ENCODE assay signal across 8 cellular contexts in the genomic region with DNA sequence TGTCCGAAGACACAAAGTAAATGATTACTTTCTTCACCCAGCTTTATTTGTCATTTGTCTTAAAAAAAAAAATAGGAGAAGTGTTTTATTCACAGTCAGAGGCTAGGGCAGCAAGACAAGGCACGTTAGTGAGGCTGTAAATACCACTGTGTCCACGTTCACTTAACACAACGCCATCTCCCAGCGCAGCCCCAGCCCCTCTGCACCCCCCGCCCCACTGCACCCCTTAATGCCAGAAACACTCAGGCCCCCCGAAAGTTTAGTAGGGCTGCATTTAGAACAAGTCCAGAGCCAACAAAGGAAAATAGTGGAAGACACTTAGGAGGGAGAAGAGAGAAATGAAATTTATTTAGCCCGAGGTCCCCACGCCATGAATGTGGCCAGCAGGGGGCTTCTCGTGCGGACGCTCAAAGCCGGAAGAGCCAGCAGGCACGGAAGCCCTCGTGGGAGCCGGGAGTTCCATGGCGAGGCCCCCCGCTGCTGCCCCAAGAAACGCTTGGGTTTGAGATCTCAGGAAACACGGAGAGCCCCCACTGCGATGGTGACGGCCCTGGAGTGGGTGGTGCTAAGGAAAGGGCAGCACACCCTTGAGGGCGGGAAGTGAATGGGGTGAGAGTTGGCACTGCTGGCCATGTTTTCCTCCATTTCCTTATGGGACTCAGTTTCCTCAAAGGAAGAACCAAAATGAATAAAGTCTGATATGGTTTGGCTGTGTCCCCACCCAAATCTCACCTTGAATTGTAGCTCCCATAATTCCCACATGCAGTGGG. TPM values are rescaled to one million over a fixed set of nuclear protein-coding genes. Genes with fewer than 3 reads are reported as not detected.
DNase-seq lines count a peak whose midpoint lies in the region; ATAC-seq and TF ChIP-seq lines count a peak whose summit lies in the region.

No MANE protein-coding gene starts in this region.

- H3K4me3 ChIP-seq in left ventricle myocardium inferior (peak overlapping the region; percentile 62), rectal smooth muscle tissue (ENCODE audit: low read length) (peak overlapping the region; percentile 67)

- CTCF ChIA-PET in Calu3 (lab: Charles Lee) = interaction anchor here (0.7 to 2.1 kb wide), 9 partner anchors 9 to 398 kb away, joined by 3 to 34 read pairs (median 5); a partner anchor contains a TSS

- DNase-seq in Calu3 (peak; percentile 75), amniotic stem cell (lab: John Stamatoyannopoulos, UW) (peak; percentile 34), left ventricle myocardium inferior (peak; percentile 71)

- no peaks in the 10 kb centered on the region for H3K27me3 Mint-ChIP-seq in Calu3 (ENCODE audit: unreplicated experiment)

- no peaks in the 10 kb centered on the region for H3K36me3 ChIP-seq in left ventricle myocardium inferior
- no peaks in the 10 kb centered on the region for H3K36me3 ChIP-seq in rectal smooth muscle tissue (ENCODE audit: control insufficient read depth, insufficient read depth, low read length)

- H3K4me1 ChIP-seq in left ventricle myocardium inferior (peaks cover 15% of the 10 kb centered on the region), rectal smooth muscle tissue (ENCODE audit: control insufficient read depth, insufficient read depth, low read length) (peaks cover 3% of the 10 kb centered on the region)

- no TSS peak for BruUV-seq in Calu3 (replicated peaks; lab: Mats Ljungman, UMichigan)

- ATAC-seq in HG03571 (IDR thresholded peaks at IDR 0.05; ENCODE audit: unreplicated experiment) = peak; percentile 13
- peak; percentile 93 for ATAC-seq in SK-N-SH treated with all-trans-retinoic acid at 6 μM for 48 hours
- no peak for ATAC-seq in GM18873 (IDR thresholded peaks at IDR 0.05; ENCODE audit: low FRiP score, unreplicated experiment)
- ATAC-seq in GM21515 (IDR thresholded peaks at IDR 0.05; ENCODE audit: unreplicated experiment) = no peak

- peak overlapping the region; percentile 57 for H3K4me3 Mint-ChIP-seq in Calu3 (ENCODE audit: low read depth, unreplicated experiment)

- no peak overlapping the region for H3K9ac ChIP-seq in rectal smooth muscle tissue (ENCODE audit: low read length)

- H3K27me3 ChIP-seq in left ventricle myocardium inferior (ENCODE audit: low read depth) = no peaks in the 10 kb centered on the region
- H3K27me3 ChIP-seq in rectal smooth muscle tissue (ENCODE audit: control insufficient read depth, insufficient read depth, low read length) = no peaks in the 10 kb centered on the region

- intact Hi-C loops in Calu3 (cut with micrococcal nuclease; ENCODE audit: unreplicated experiment) (loop anchor here (1.0 to 5.0 kb wide), 5 partner anchors 72 to 396 kb away; no protein-coding TSS in a partner anchor), left ventricle myocardium inferior (cut with micrococcal nuclease) (loop anchor here (2.0 kb wide), 1 partner anchor 396 kb away; no protein-coding TSS in a partner anchor)

- H3K9me3 Mint-ChIP-seq in Calu3 (ENCODE audit: low read depth, unreplicated experiment) = no peaks in the 10 kb centered on the region

- H3K27ac Mint-ChIP-seq in Calu3 (ENCODE audit: unreplicated experiment) = peak overlapping the region; percentile 89

- no peaks in the 10 kb centered on the region for H3K9me3 ChIP-seq in left ventricle myocardium inferior (replicated peaks)

- H3K4me1 Mint-ChIP-seq in Calu3 (ENCODE audit: low read depth, unreplicated experiment) = peaks cover 19% of the 10 kb centered on the region

- H3K36me3 Mint-ChIP-seq in Calu3 (ENCODE audit: insufficient read depth, unreplicated experiment) = peaks cover 8% of the 10 kb centered on the region

- peak overlapping the region; percentile 76 for H3K27ac ChIP-seq in left ventricle myocardium inferior (replicated peaks)
- H3K27ac ChIP-seq in rectal smooth muscle tissue (ENCODE audit: low read depth, low read length) = no peak overlapping the region

- peak; percentile 52 for TF ChIP-seq CTCF in Calu3 (IDR thresholded peaks at IDR 0.05; ENCODE audit: unreplicated experiment)
- peak; percentile 83 for TF ChIP-seq CTCF in left ventricle myocardium inferior (IDR thresholded peaks at IDR 0.05; ENCODE audit: borderline replicate concordance)

TF ChIP-seq in SK-N-SH treated with all-trans-retinoic acid at 6 μM for 48 hours, 23 proteins besides CTCF, POLR2A, EP300 and RAD21:
- no peak for TF ChIP-seq ZNF70 (CRISPR knock-in tag; IDR thresholded peaks at IDR 0.05)
- TF ChIP-seq, protein P1, sequence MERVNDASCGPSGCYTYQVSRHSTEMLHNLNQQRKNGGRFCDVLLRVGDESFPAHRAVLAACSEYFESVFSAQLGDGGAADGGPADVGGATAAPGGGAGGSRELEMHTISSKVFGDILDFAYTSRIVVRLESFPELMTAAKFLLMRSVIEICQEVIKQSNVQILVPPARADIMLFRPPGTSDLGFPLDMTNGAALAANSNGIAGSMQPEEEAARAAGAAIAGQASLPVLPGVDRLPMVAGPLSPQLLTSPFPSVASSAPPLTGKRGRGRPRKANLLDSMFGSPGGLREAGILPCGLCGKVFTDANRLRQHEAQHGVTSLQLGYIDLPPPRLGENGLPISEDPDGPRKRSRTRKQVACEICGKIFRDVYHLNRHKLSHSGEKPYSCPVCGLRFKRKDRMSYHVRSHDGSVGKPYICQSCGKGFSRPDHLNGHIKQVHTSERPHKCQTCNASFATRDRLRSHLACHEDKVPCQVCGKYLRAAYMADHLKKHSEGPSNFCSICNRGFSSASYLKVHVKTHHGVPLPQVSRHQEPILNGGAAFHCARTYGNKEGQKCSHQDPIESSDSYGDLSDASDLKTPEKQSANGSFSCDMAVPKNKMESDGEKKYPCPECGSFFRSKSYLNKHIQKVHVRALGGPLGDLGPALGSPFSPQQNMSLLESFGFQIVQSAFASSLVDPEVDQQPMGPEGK (CRISPR knock-in tag; IDR thresholded peaks at IDR 0.05; ENCODE audit: borderline replicate concordance) = no peak
- no peak for TF ChIP-seq TCF4 (CRISPR knock-in tag; IDR thresholded peaks at IDR 0.05; ENCODE audit: borderline replicate concordance)
TF ChIP-seq in SK-N-SH treated with all-trans-retinoic acid at 6 μM for 48 hours: peak in this region for 0.

RNA-seq across cellular contexts. Expression of a gene that starts 50.2 kb away (rescaled TPM):
- total RNA-seq in Calu3 (2022) (0.92 and 2.0 TPM in 2 replicates), left ventricle myocardium inferior (not detected)

Comparison
In these comparisons a context has a peak if more than half of its experiments do, and no peak if none do; other contexts are left out.
1. ATAC-seq: peak in HG03571 (single experiment) and SK-N-SH treated with all-trans-retinoic acid at 6 μM for 48 hours (single experiment); none in GM18873 (single experiment) and GM21515 (single experiment).
2. Peak in every context shown above with its lines, with median percentiles within 50 percentile points of each other: DNase-seq.